9 cellular contexts compared by ENCODE assay signal in genomic region chr7:150631084-150631824, GRCh38. TPM values are rescaled to one million over a fixed set of nuclear protein-coding genes. Genes with fewer than 3 reads are reported as not detected.
A peak's percentile ranks its signal among the peaks of the same experiment; 100 is the strongest.
DNase-seq lines count a peak whose midpoint lies in the region; ATAC-seq and TF ChIP-seq lines count a peak whose summit lies in the region.
"Had no signal": no experiment of that assay in that cellular context is flagged by ENCODE, and none has a peak within 500 bp of the region (broad histone marks: within the 10 kb centered on the region; RNA-seq: fewer than 3 reads in every experiment).

No MANE protein-coding gene starts in this region.

- DNase-seq in CD8-positive, alpha-beta memory T cell: peak in 4 of 5 donors; percentile 17 to 57 (median 46)
- no peak for DNase-seq in T-helper 17 cell
- DNase-seq in central memory CD8-positive, alpha-beta T cell (ENCODE audit: low spot score in 2 of 2): no peak
- DNase-seq in Calu3: no peak
- no peak for DNase-seq in NCI-H774 (lab: John Stamatoyannopoulos, UW)
- DNase-seq in WERI-Rb-1: no peak
- DNase-seq: IMR-90 had no signal

- peak overlapping the region; percentile 47 for H3K27ac ChIP-seq in CD8-positive, alpha-beta memory T cell (ENCODE audit: low read depth, low read length)
- H3K27ac ChIP-seq in skin epidermis (peak overlapping the region in 20 of 21 experiments; percentile 37 to 96 (median 75)), WERI-Rb-1 (no peak overlapping the region)

- H3K4me1 ChIP-seq in CD8-positive, alpha-beta memory T cell (ENCODE audit: insufficient read depth, low read length): peaks cover 73% of the 10 kb centered on the region

- CTCF ChIA-PET in CD8-positive, alpha-beta memory T cell (lab: Charles Lee): interaction anchor here (1.0 to 3.5 kb wide), 9 partner anchors 58 to 181 kb away, joined by 3 to 19 read pairs (median 6); partner anchors contain the start of genes GIMAP1, GIMAP7 and GIMAP8
- CTCF ChIA-PET in Calu3 (lab: Charles Lee): interaction anchor here (0.6 kb wide), 1 partner anchor 476 kb away, joined by 3 read pairs; no protein-coding TSS in a partner anchor

- H3K27me3 ChIP-seq in CD8-positive, alpha-beta memory T cell (ENCODE audit: insufficient read depth, low read length, poor library complexity, severe bottlenecking): no peaks in the 10 kb centered on the region
- H3K27me3 ChIP-seq in WERI-Rb-1 (ENCODE audit: insufficient read depth, low read depth, severe bottlenecking): no peaks in the 10 kb centered on the region

- TF ChIP-seq CTCF in Calu3 (IDR thresholded peaks at IDR 0.05; ENCODE audit: unreplicated experiment) (no peak), WERI-Rb-1 (IDR thresholded peaks at IDR 0.05; ENCODE audit: low read depth, low read length) (no peak)

- intact Hi-C loops in Calu3 (cut with micrococcal nuclease; ENCODE audit: unreplicated experiment): no loop called here

- no peaks in the 10 kb centered on the region for H3K27me3 Mint-ChIP-seq in CD8-positive, alpha-beta memory T cell
- H3K27me3 Mint-ChIP-seq in T-helper 17 cell (no peaks in the 10 kb centered on the region), Calu3 (ENCODE audit: unreplicated experiment) (peaks cover 9% of the 10 kb centered on the region)
- no peaks in the 10 kb centered on the region for H3K27me3 Mint-ChIP-seq in central memory CD8-positive, alpha-beta T cell

- peaks cover 45 to 69% (median 57%) of the 10 kb centered on the region in 3 donors for H3K36me3 Mint-ChIP-seq in CD8-positive, alpha-beta memory T cell
- peaks cover 18% of the 10 kb centered on the region for H3K36me3 Mint-ChIP-seq in T-helper 17 cell (ENCODE audit: low read depth)
- peaks cover 49% of the 10 kb centered on the region for H3K36me3 Mint-ChIP-seq in central memory CD8-positive, alpha-beta T cell (ENCODE audit: insufficient read depth)
- no peaks in the 10 kb centered on the region for H3K36me3 Mint-ChIP-seq in Calu3 (ENCODE audit: insufficient read depth, unreplicated experiment)

- peak overlapping the region; percentile 67 for H3K4me3 ChIP-seq in CD8-positive, alpha-beta memory T cell (ENCODE audit: low read length)
- H3K4me3 ChIP-seq in skin epidermis: peak overlapping the region; percentile 23 to 36 (median 28)
- no peak overlapping the region for H3K4me3 ChIP-seq in WERI-Rb-1 (ENCODE audit: low read depth, low read length)

- POLR2A ChIA-PET in CD8-positive, alpha-beta memory T cell (lab: Charles Lee): interaction anchor here (0.9 to 1.9 kb wide), 9 partner anchors 10 to 147 kb away, joined by 3 to 13 read pairs (median 4); no protein-coding TSS in a partner anchor

- no TSS peak for BruUV-seq in Calu3 (replicated peaks; lab: Mats Ljungman, UMichigan)

- no peaks in the 10 kb centered on the region for H3K9me3 ChIP-seq in CD8-positive, alpha-beta memory T cell (ENCODE audit: low read length)
- H3K9me3 ChIP-seq in T-helper 17 cell (ENCODE audit: control insufficient read depth, low read length, poor library complexity, severe bottlenecking): peaks cover 4% of the 10 kb centered on the region
- no peaks in the 10 kb centered on the region for H3K9me3 ChIP-seq in WERI-Rb-1 (ENCODE audit: severe bottlenecking)

- peaks cover 0 to 27% (median 19%) of the 10 kb centered on the region in 5 donors for H3K9me3 Mint-ChIP-seq in CD8-positive, alpha-beta memory T cell
- H3K9me3 Mint-ChIP-seq in central memory CD8-positive, alpha-beta T cell: peaks cover 4% of the 10 kb centered on the region
- peaks cover 2% of the 10 kb centered on the region for H3K9me3 Mint-ChIP-seq in Calu3 (ENCODE audit: low read depth, unreplicated experiment)

- H3K4me1 Mint-ChIP-seq in CD8-positive, alpha-beta memory T cell: peaks cover 81 to 89% (median 87%) of the 10 kb centered on the region in 3 donors
- peaks cover 44% of the 10 kb centered on the region for H3K4me1 Mint-ChIP-seq in T-helper 17 cell
- H3K4me1 Mint-ChIP-seq in central memory CD8-positive, alpha-beta T cell: peaks cover 76% of the 10 kb centered on the region
- no peaks in the 10 kb centered on the region for H3K4me1 Mint-ChIP-seq in Calu3 (ENCODE audit: low read depth, unreplicated experiment)

- H3K27ac Mint-ChIP-seq in CD8-positive, alpha-beta memory T cell: peak overlapping the region; percentile 90 to 98 (median 94)
- H3K27ac Mint-ChIP-seq in T-helper 17 cell (peak overlapping the region; percentile 93), Calu3 (ENCODE audit: unreplicated experiment) (no peak overlapping the region)
- H3K27ac Mint-ChIP-seq in central memory CD8-positive, alpha-beta T cell (ENCODE audit: low read depth): peak overlapping the region; percentile 90

- H3K36me3 ChIP-seq in CD8-positive, alpha-beta memory T cell (ENCODE audit: insufficient read depth, low read length): peaks cover 35% of the 10 kb centered on the region
- H3K36me3 ChIP-seq in WERI-Rb-1: no peaks in the 10 kb centered on the region

- peak overlapping the region; percentile 95 to 100 (median 97) for H3K4me3 Mint-ChIP-seq in CD8-positive, alpha-beta memory T cell
- H3K4me3 Mint-ChIP-seq in T-helper 17 cell (peak overlapping the region; percentile 94), Calu3 (ENCODE audit: low read depth, unreplicated experiment) (no peak overlapping the region)
- H3K4me3 Mint-ChIP-seq in central memory CD8-positive, alpha-beta T cell: peak overlapping the region; percentile 88

- ATAC-seq in T-helper 17 cell (peak; percentile 78), HG02610 (IDR thresholded peaks at IDR 0.05; ENCODE audit: unreplicated experiment) (no peak)
- peak; percentile 65 for ATAC-seq in central memory CD8-positive, alpha-beta T cell (replicated peaks; ENCODE audit: extremely low read depth, poor library complexity, severe bottlenecking)

RNA-seq across cellular contexts. Expression of gene GIMAP6, which starts 0.9 kb away (rescaled TPM):
- total RNA-seq in CD8-positive, alpha-beta memory T cell: 10 to 100 TPM; 44.9 to 45.8 TPM
- polyA plus RNA-seq in CD8-positive, alpha-beta memory T cell: 199 TPM
- total RNA-seq in T-helper 17 cell (10 to 100 TPM; 25.5 to 48.3 TPM), Calu3 (2022) (not detected in 2 replicates)
- total RNA-seq: IMR-90 had no signal
- polyA plus RNA-seq: IMR-90 had no signal

RNA-seq across cellular contexts. Expression of gene GIMAP2, which starts 54.3 kb away (rescaled TPM):
- 10 to 100 TPM; 40.4 to 42.9 TPM for total RNA-seq in CD8-positive, alpha-beta memory T cell
- 88.0 TPM for polyA plus RNA-seq in CD8-positive, alpha-beta memory T cell
- total RNA-seq in T-helper 17 cell (10 to 100 TPM; 53.7 to 68.2 TPM), Calu3 (2022) (3.9 and 4.7 TPM in 2 replicates)
- polyA plus RNA-seq: IMR-90 had no signal

Comparison
In these comparisons a context has a peak if more than half of its experiments do, and no peak if none do; other contexts are left out.
1. DNase-seq: peak in CD8-positive, alpha-beta memory T cell (4 of 5); none in T-helper 17 cell (0 of 3), central memory CD8-positive, alpha-beta T cell (0 of 2), Calu3 (single experiment), NCI-H774 (single experiment) and WERI-Rb-1 (single experiment).
2. RNA of gene GIMAP6, which starts 0.9 kb away (total RNA-seq): 25.5 to 48.3 TPM in T-helper 17 cell and 44.9 to 45.8 TPM in CD8-positive, alpha-beta memory T cell; not detected in Calu3; every median in the first group is over 10 times any median in the second.